ENCODE assay signal across 17 cellular contexts in the genomic region with DNA sequence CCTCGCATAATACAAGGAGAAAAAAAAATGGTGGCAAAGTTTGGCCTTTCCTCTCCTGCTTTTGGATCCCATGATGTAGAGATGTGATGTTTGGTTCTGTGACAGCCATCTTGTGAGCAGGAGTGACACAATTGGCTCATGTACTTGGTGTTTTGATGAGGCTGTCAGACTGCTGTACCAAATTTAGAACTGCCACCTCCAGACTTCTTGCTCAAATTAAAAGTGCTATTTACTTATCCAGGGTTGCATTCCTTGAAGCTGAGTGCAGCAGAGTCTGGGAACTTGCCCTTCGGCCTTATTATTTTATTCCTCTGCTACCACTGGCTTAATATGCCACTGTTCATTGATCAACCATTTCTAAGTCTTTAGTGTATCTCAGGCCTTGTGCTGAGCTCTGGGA. TPM values are rescaled to one million over a fixed set of nuclear protein-coding genes. Genes with fewer than 3 reads are reported as not detected.
"Had no signal": no experiment of that assay in that cellular context is flagged by ENCODE, and none has a peak within 500 bp of the region (broad histone marks: within the 10 kb centered on the region; RNA-seq: fewer than 3 reads in every experiment).

No MANE protein-coding gene starts in this region.

- H3K36me3 ChIP-seq: transverse colon had no signal

- H3K27me3 ChIP-seq: transverse colon had no signal

- H3K4me3 Mint-ChIP-seq: activated naive CD8-positive, alpha-beta T cell treated with anti-CD3 and anti-CD28 coated beads, Interleukin-2, amount 10 ng/mL, durations not matched to agents 7 days and 5 days; nephron progenitor cell; stimulated activated naive B cell treated with anti-CD40 and anti-IgM and Interleukin-4, amounts not matched to agents 10 μg/mL and 1 μg/mL and 100 μg/mL, for 72 hours had no signal

- H3K4me1 ChIP-seq: transverse colon had no signal

- H3K4me3 ChIP-seq: transverse colon had no signal

- H3K27ac Mint-ChIP-seq: nephron progenitor cell; progenitor cell of endocrine pancreas; stimulated activated naive B cell treated with anti-CD40 and anti-IgM and Interleukin-4, amounts not matched to agents 10 μg/mL and 1 μg/mL and 100 μg/mL, for 72 hours had no signal

- H3K27ac ChIP-seq: transverse colon had no signal

- H3K9me3 ChIP-seq: transverse colon had no signal

- DNase-seq: activated CD4-positive, alpha-beta T cell treated with anti-CD3 and anti-CD28 coated beads, Interleukin-2, amount 50 U/mL, for 1 hour; activated CD4-positive, CD25-positive, alpha-beta regulatory T cell; activated CD8-positive, alpha-beta memory T cell treated with anti-CD3 and anti-CD28 coated beads for 24 hours; activated gamma-delta T cell treated with Interleukin-2 at 50 U/mL for 16 hours; activated naive CD8-positive, alpha-beta T cell treated with anti-CD3 and anti-CD28 coated beads, Interleukin-2, amount 10 ng/mL, durations not matched to agents 7 days and 5 days; foreskin melanocyte; nephron progenitor cell; occipital lobe; stimulated activated CD4-positive, alpha-beta T cell treated with anti-CD3 and anti-CD28 coated beads, Interleukin-2, amount 100 ng/mL, for 48 hours; stimulated activated naive B cell treated with anti-CD40 and anti-IgM and Interleukin-4, amounts not matched to agents 10 μg/mL and 1 μg/mL and 100 μg/mL, for 72 hours; SW 1271; transverse colon had no signal

RNA-seq across cellular contexts. Expression of gene BCAS1, which starts 21.9 kb away (rescaled TPM):
- total RNA-seq: bronchial epithelial cell; chondrocyte; SK-MEL-5; T-helper 2 cell treated with Interferon-gamma antibody and Interleukin-4, amounts not matched to agents 100 ng/mL and 5 ng/mL, for 36 hours had no signal
